16 cellular contexts compared by ENCODE assay signal in the genomic region with DNA sequence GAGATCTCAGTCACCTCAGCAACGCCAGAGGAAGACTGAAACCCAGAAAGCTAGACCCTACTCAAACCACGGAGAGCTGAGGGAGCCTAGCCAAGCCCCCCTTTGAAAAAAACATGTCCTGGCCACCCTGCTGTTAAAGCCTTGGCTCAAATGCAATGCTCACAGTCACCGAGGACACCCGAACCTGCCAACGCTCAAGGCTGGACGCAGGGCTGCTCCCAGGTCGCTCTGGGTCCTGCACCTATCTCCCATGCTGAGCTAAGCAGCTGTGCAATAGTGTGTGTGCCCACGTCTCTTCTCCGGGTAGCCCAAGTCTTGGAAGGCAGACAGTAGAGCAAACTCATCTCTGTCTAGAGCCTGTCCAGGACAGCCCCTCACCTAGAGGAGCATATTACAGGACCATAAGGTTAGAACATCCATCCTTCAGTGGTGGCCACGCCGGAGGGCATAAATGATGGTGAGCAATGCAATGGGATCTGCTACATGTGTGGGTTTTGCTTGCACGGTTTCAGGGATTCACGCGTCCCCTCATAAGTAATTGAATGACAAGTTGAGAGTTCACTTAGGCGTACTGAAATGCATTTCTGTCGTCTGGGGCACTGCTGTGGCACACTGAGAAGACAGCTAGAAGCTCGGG.
DNase-seq lines count a peak whose midpoint lies in the region; ATAC-seq, FAIRE-seq and TF ChIP-seq lines count a peak whose summit lies in the region.
"Had no signal": no experiment of that assay in that cellular context is flagged by ENCODE, and none has a peak within 500 bp of the region (broad histone marks: within the 10 kb centered on the region; RNA-seq: fewer than 3 reads in every experiment).

No MANE protein-coding gene starts in this region.

- H3K36me3 ChIP-seq in left ventricle myocardium inferior (no peaks in the 10 kb centered on the region), uterus (no peaks in the 10 kb centered on the region)

- no peak for FAIRE-seq in D721Med (lab: Jason Lieb, UNC)

- H3K27me3 ChIP-seq in left ventricle myocardium inferior (ENCODE audit: low read depth) = no peaks in the 10 kb centered on the region
- H3K27me3 ChIP-seq in uterus = no peaks in the 10 kb centered on the region
- H3K27me3 ChIP-seq: gastroesophageal sphincter had no signal

- no peaks in the 10 kb centered on the region for H3K9me3 Mint-ChIP-seq in WTC11
- H3K9me3 Mint-ChIP-seq in memory B cell = no peaks in the 10 kb centered on the region
- H3K9me3 Mint-ChIP-seq: GM23338, nephron progenitor cell had no signal

- 0 out of 2 replicates have a peak overlapping the region, but pooled peaks have one; percentile 28 for H3K27ac Mint-ChIP-seq in WTC11
- peak overlapping the region; percentile 52 for H3K27ac Mint-ChIP-seq in memory B cell
- H3K27ac Mint-ChIP-seq: GM23338, nephron progenitor cell had no signal

- H3K4me1 Mint-ChIP-seq in WTC11 (peaks cover 2% of the 10 kb centered on the region), memory B cell (peaks cover 45% of the 10 kb centered on the region)

- POLR2A ChIA-PET in WTC11 (lab: Charles Lee) = no interaction called here

- H3K36me3 Mint-ChIP-seq in WTC11 (peaks cover 16% of the 10 kb centered on the region), memory B cell (no peaks in the 10 kb centered on the region)

- H3K9me3 ChIP-seq in left ventricle myocardium inferior (replicated peaks) (no peaks in the 10 kb centered on the region), uterus (no peaks in the 10 kb centered on the region)
- H3K9me3 ChIP-seq: gastroesophageal sphincter had no signal

- intact Hi-C loops in cardiac septum (cut with DNase I) = no loop called here
- intact Hi-C loops in left ventricle myocardium inferior (cut with micrococcal nuclease) = no loop called here
- intact Hi-C loops in uterus (cut with DNase I; ENCODE audit: low total_unique reads) = loop anchor here (10.0 kb wide), 1 partner anchor 155 kb away; no protein-coding TSS in a partner anchor

- no peak for TF ChIP-seq POLR2A in uterus (IDR thresholded peaks at IDR 0.05)

- H3K27ac ChIP-seq in left ventricle myocardium inferior (replicated peaks) (no peak overlapping the region), uterus (peak overlapping the region; percentile 87 to 95)
- H3K27ac ChIP-seq: epithelial cell of prostate, KMS-11, VCaP had no signal

- CTCF ChIA-PET in WTC11 (lab: Charles Lee) = no interaction called here

- ATAC-seq in WTC11 (no peak), memory B cell (ENCODE audit: low read depth) (no peak)
- no peak for ATAC-seq in activated CD4-positive, CD25-positive, alpha-beta regulatory T cell treated with anti-CD3 and anti-CD28 coated beads, Interleukin-2, amount 50 U/mL, for 24 hours
- ATAC-seq: gastroesophageal sphincter, GM23338 had no signal

- H3K4me3 Mint-ChIP-seq in WTC11 = no peak overlapping the region
- H3K4me3 Mint-ChIP-seq in memory B cell = peak overlapping the region; percentile 81
- H3K4me3 Mint-ChIP-seq: GM23338, nephron progenitor cell had no signal

- H3K4me1 ChIP-seq in left ventricle myocardium inferior (peaks cover 100% of the 10 kb centered on the region), uterus (peaks cover 18 to 21% of the 10 kb centered on the region in 2 donors)

- H3K4me3 ChIP-seq in left ventricle myocardium inferior (no peak overlapping the region), uterus (no peak overlapping the region)
- H3K4me3 ChIP-seq: gastroesophageal sphincter, GM23338 had no signal

- no peak for TF ChIP-seq CTCF in left ventricle myocardium inferior (IDR thresholded peaks at IDR 0.05; ENCODE audit: borderline replicate concordance)
- TF ChIP-seq CTCF in WTC11 (IDR thresholded peaks at IDR 0.05) = no peak
- TF ChIP-seq CTCF in uterus (IDR thresholded peaks at IDR 0.05) = no peak
- no peak for TF ChIP-seq CTCF in D721Med (IDR thresholded peaks at IDR 0.05; ENCODE audit: insufficient read depth, missing control alignments)

- no peaks in the 10 kb centered on the region for H3K27me3 Mint-ChIP-seq in WTC11 (ENCODE audit: low read depth)
- no peaks in the 10 kb centered on the region for H3K27me3 Mint-ChIP-seq in memory B cell

- peak; percentile 57 for DNase-seq in cardiac septum (ENCODE audit: low spot score)
- no peak for DNase-seq in left ventricle myocardium inferior
- DNase-seq in WTC11 (ENCODE audit: low spot score) = no peak
- DNase-seq in memory B cell (ENCODE audit: low spot score in 2 of 2) = no peak
- peak in 1 of 2 donors; percentile 16 for DNase-seq in uterus
- no peak for DNase-seq in NCI-H146 treated with DMSO at 0.1 percent for 48 hours (lab: John Stamatoyannopoulos, UW; ENCODE audit: unreplicated experiment)
- DNase-seq in D721Med (ENCODE audit: insufficient read length, low spot score) = no peak
- DNase-seq: mammary epithelial cell, NCI-H2171, nephron progenitor cell had no signal

TF ChIP-seq in WTC11, 78 proteins besides CTCF, POLR2A, EP300 and RAD21 (continues in another document):
- TF ChIP-seq ATF6 (CRISPR knock-in tag; IDR thresholded peaks at IDR 0.05) (no peak), E2F4 (CRISPR knock-in tag; IDR thresholded peaks at IDR 0.05; ENCODE audit: borderline replicate concordance, low read depth) (no peak), ZNF512 (CRISPR knock-in tag; IDR thresholded peaks at IDR 0.05; ENCODE audit: borderline replicate concordance) (no peak), EMX1 (CRISPR knock-in tag; IDR thresholded peaks at IDR 0.05) (no peak), ESRRA (CRISPR knock-in tag; IDR thresholded peaks at IDR 0.05; ENCODE audit: borderline replicate concordance) (no peak), TEAD4 (CRISPR knock-in tag; IDR thresholded peaks at IDR 0.05) (no peak), TCF7 (CRISPR knock-in tag; IDR thresholded peaks at IDR 0.05; ENCODE audit: low read depth) (no peak), AFF4 (CRISPR knock-in tag; IDR thresholded peaks at IDR 0.05; ENCODE audit: borderline replicate concordance) (no peak)
